Comparison of ENCODE assay signal across 8 cellular contexts in genomic region chr11:8913961-8914660, GRCh38. TPM values are rescaled to one million over a fixed set of nuclear protein-coding genes. Genes with fewer than 3 reads are reported as not detected.
DNase-seq lines count a peak whose midpoint lies in the region; ATAC-seq and TF ChIP-seq lines count a peak whose summit lies in the region.

No MANE protein-coding gene starts in this region.

- TF ChIP-seq CTCF in HEK293 (tag by site-specific recombination; IDR thresholded peaks at IDR 0.05) (0 out of 2 replicates have a peak, but pooled peaks have one; percentile 33), right atrium auricular region (IDR thresholded peaks at IDR 0.05) (peak; percentile 48 to 74)

- CTCF ChIA-PET in HEK293 (lab: Yijun Ruan, JAX) = interaction anchor here (0.6 to 2.8 kb wide), 18 partner anchors 9 to 599 kb away, joined by 3 to 96 read pairs (median 3); no protein-coding TSS in a partner anchor

- H3K9ac ChIP-seq in skeletal muscle tissue (ENCODE audit: low read depth in 1 of 3, low read length in 3 of 3) = peak overlapping the region in 1 of 3 donors; percentile 34

- H3K27me3 ChIP-seq in right atrium auricular region (no peaks in the 10 kb centered on the region), skeletal muscle tissue (ENCODE audit: control insufficient read depth in 3 of 3, insufficient read depth in 3 of 3, low read length in 3 of 3) (no peaks in the 10 kb centered on the region)

- no peaks in the 10 kb centered on the region for H3K9me3 Mint-ChIP-seq in activated naive CD8-positive, alpha-beta T cell treated with anti-CD3 and anti-CD28 coated beads for 36 hours

- peaks cover 26% of the 10 kb centered on the region for H3K36me3 Mint-ChIP-seq in activated naive CD8-positive, alpha-beta T cell treated with anti-CD3 and anti-CD28 coated beads for 36 hours

- POLR2A ChIA-PET in HEK293 (lab: Yijun Ruan, JAX) = interaction anchor here (0.5 to 1.5 kb wide), 3 partner anchors 21 to 226 kb away, joined by 3 read pairs; no protein-coding TSS in a partner anchor

- H3K27ac ChIP-seq in HEK293 (ENCODE audit: extremely low read depth, low read depth, low read length) (no peak overlapping the region), right atrium auricular region (peak overlapping the region; percentile 52 to 72), skeletal muscle tissue (ENCODE audit: low read depth, low read length) (peak overlapping the region; percentile 25)

- H3K4me3 ChIP-seq in HEK293 (ENCODE audit: low read depth, low read length) = no peak overlapping the region
- H3K4me3 ChIP-seq in right atrium auricular region = peak overlapping the region in 1 of 2 donors; percentile 16
- H3K4me3 ChIP-seq in skeletal muscle tissue (ENCODE audit: low read length in 3 of 3) = peak overlapping the region in 1 of 3 donors; percentile 2

- H3K9me3 ChIP-seq in HEK293 (ENCODE audit: control insufficient read depth, insufficient read depth, low read depth, low read length) (no peaks in the 10 kb centered on the region), right atrium auricular region (no peaks in the 10 kb centered on the region), skeletal muscle tissue (ENCODE audit: control insufficient read depth in 3 of 3, low read length in 3 of 3) (no peaks in the 10 kb centered on the region)

- no peaks in the 10 kb centered on the region for H3K27me3 Mint-ChIP-seq in activated naive CD8-positive, alpha-beta T cell treated with anti-CD3 and anti-CD28 coated beads for 36 hours

- H3K4me3 Mint-ChIP-seq in activated naive CD8-positive, alpha-beta T cell treated with anti-CD3 and anti-CD28 coated beads for 36 hours = peak overlapping the region; percentile 69

- H3K4me1 ChIP-seq in HEK293 (ENCODE audit: control insufficient read depth, insufficient read depth, low read length) (no peaks in the 10 kb centered on the region), right atrium auricular region (peaks cover 0 to 47% of the 10 kb centered on the region in 2 donors), skeletal muscle tissue (ENCODE audit: control insufficient read depth in 3 of 3, insufficient read depth in 3 of 3, low read length in 3 of 3) (peaks cover 19 to 42% (median 22%) of the 10 kb centered on the region in 3 donors)

- peaks cover 0 to 47% of the 10 kb centered on the region in 2 experiments; a peak in 2 of 3 replicates for H3K36me3 ChIP-seq in HEK293 (ENCODE audit: control insufficient read depth in 2 of 2, insufficient read depth in 1 of 2, low read length in 2 of 2)
- peaks cover 8% of the 10 kb centered on the region for H3K36me3 ChIP-seq in right atrium auricular region
- H3K36me3 ChIP-seq in skeletal muscle tissue (ENCODE audit: control insufficient read depth in 3 of 3, insufficient read depth in 3 of 3, low read length in 3 of 3) = peaks cover 9 to 21% (median 18%) of the 10 kb centered on the region in 3 donors

- DNase-seq in CMK (ENCODE audit: low read depth) (peak; percentile 57), RKO (ENCODE audit: low spot score) (peak; percentile 39), right atrium auricular region (ENCODE audit: low spot score) (no peak)
- peak; percentile 54 for DNase-seq in activated naive CD8-positive, alpha-beta T cell treated with anti-CD3 and anti-CD28 coated beads for 36 hours

- no peak for ATAC-seq in GM21576 (IDR thresholded peaks at IDR 0.05; ENCODE audit: unreplicated experiment)
- ATAC-seq in HG02623 (IDR thresholded peaks at IDR 0.05; ENCODE audit: unreplicated experiment) = no peak

- H3K27ac Mint-ChIP-seq in activated naive CD8-positive, alpha-beta T cell treated with anti-CD3 and anti-CD28 coated beads for 36 hours = peak overlapping the region; percentile 93

- peaks cover 36% of the 10 kb centered on the region for H3K4me1 Mint-ChIP-seq in activated naive CD8-positive, alpha-beta T cell treated with anti-CD3 and anti-CD28 coated beads for 36 hours

TF ChIP-seq in HEK293, 187 proteins besides CTCF, POLR2A, EP300 and RAD21 (continues in another document):
- TF ChIP-seq ZNF23 (tag by site-specific recombination; IDR thresholded peaks at IDR 0.05; ENCODE audit: borderline replicate concordance) (no peak), ZNF621 (tag by site-specific recombination; IDR thresholded peaks at IDR 0.05) (no peak), PRDM10 (tag by site-specific recombination; IDR thresholded peaks at IDR 0.05) (peak; percentile 99), ZNF530 (tag by site-specific recombination; IDR thresholded peaks at IDR 0.05; ENCODE audit: low read depth) (no peak), KLF16 (tag by site-specific recombination; IDR thresholded peaks at IDR 0.05) (no peak), ZBTB21 (tag by site-specific recombination; IDR thresholded peaks at IDR 0.05) (peak; percentile 73; the same call in 1 of the 2 replicates), ZNF341 (tag by site-specific recombination; IDR thresholded peaks at IDR 0.05; ENCODE audit: low read depth) (no peak), ZNF660 (tag by site-specific recombination; IDR thresholded peaks at IDR 0.05) (0 out of 2 replicates have a peak, but pooled peaks have one; percentile 20), ZNF654 (tag by site-specific recombination; IDR thresholded peaks at IDR 0.05; ENCODE audit: low read depth) (peak; percentile 66)
- TF ChIP-seq, protein P1, sequence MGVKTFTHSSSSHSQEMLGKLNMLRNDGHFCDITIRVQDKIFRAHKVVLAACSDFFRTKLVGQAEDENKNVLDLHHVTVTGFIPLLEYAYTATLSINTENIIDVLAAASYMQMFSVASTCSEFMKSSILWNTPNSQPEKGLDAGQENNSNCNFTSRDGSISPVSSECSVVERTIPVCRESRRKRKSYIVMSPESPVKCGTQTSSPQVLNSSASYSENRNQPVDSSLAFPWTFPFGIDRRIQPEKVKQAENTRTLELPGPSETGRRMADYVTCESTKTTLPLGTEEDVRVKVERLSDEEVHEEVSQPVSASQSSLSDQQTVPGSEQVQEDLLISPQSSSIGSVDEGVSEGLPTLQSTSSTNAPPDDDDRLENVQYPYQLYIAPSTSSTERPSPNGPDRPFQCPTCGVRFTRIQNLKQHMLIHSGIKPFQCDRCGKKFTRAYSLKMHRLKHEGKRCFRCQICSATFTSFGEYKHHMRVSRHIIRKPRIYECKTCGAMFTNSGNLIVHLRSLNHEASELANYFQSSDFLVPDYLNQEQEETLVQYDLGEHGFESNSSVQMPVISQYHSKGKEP (tag by site-specific recombination; IDR thresholded peaks at IDR 0.05) = 0 out of 2 replicates have a peak, but pooled peaks have one; percentile 20
- TF ChIP-seq, protein P2, sequence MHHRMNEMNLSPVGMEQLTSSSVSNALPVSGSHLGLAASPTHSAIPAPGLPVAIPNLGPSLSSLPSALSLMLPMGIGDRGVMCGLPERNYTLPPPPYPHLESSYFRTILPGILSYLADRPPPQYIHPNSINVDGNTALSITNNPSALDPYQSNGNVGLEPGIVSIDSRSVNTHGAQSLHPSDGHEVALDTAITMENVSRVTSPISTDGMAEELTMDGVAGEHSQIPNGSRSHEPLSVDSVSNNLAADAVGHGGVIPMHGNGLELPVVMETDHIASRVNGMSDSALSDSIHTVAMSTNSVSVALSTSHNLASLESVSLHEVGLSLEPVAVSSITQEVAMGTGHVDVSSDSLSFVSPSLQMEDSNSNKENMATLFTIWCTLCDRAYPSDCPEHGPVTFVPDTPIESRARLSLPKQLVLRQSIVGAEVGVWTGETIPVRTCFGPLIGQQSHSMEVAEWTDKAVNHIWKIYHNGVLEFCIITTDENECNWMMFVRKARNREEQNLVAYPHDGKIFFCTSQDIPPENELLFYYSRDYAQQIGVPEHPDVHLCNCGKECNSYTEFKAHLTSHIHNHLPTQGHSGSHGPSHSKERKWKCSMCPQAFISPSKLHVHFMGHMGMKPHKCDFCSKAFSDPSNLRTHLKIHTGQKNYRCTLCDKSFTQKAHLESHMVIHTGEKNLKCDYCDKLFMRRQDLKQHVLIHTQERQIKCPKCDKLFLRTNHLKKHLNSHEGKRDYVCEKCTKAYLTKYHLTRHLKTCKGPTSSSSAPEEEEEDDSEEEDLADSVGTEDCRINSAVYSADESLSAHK (tag by site-specific recombination; IDR thresholded peaks at IDR 0.05) = no peak

RNA-seq across cellular contexts. Expression of gene AKIP1, which starts 3.1 kb away (rescaled TPM):
- 10 to 100 TPM; 29.1 to 30.7 TPM for total RNA-seq in activated naive CD8-positive, alpha-beta T cell treated with anti-CD3 and anti-CD28 coated beads for 36 hours
- total RNA-seq in right atrium auricular region (10 to 100 TPM; 31.8 to 34.7 TPM), skeletal muscle tissue (23.0 TPM)

RNA-seq across cellular contexts. Expression of gene C11orf16, which starts 18.6 kb away (rescaled TPM):
- total RNA-seq in activated naive CD8-positive, alpha-beta T cell treated with anti-CD3 and anti-CD28 coated beads for 36 hours = not detected
- total RNA-seq in right atrium auricular region = not detected
- not detected for total RNA-seq in skeletal muscle tissue

RNA-seq across cellular contexts. Expression of gene ASCL3, which starts 28.7 kb away (rescaled TPM):
- total RNA-seq in activated naive CD8-positive, alpha-beta T cell treated with anti-CD3 and anti-CD28 coated beads for 36 hours = not detected
- not detected for total RNA-seq in right atrium auricular region
- total RNA-seq in skeletal muscle tissue = not detected

RNA-seq across cellular contexts. Expression of gene TMEM9B, which starts 50.1 kb away (rescaled TPM):
- 10 to 100 TPM; 21.1 to 22.3 TPM for total RNA-seq in activated naive CD8-positive, alpha-beta T cell treated with anti-CD3 and anti-CD28 coated beads for 36 hours
- 10 to 100 TPM; 39.5 to 50.8 TPM for total RNA-seq in right atrium auricular region
- total RNA-seq in skeletal muscle tissue = 27.1 TPM
